21 cellular contexts compared by ENCODE assay signal in the genomic region with DNA sequence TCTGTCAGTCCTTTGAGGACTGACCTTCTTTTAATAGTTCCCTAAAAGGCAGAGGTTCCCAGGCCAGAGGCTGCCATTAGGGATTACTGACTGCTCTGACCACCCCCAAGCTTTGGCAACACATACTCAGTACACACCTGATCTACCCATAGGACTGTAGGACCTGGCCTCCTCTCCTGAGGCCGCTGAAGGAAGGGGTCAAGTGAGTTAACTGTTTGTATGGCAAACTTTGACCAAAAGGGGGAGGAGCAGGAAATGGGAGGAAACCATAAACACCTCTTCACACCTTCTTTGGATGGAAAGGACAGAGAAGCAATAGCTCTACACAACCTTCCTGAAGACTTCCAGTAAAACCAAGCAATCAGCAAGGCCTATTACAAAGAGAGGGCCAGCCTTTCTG.
DNase-seq lines count a peak whose midpoint lies in the region; ATAC-seq and TF ChIP-seq lines count a peak whose summit lies in the region.
"Had no signal": no experiment of that assay in that cellular context is flagged by ENCODE, and none has a peak within 500 bp of the region (broad histone marks: within the 10 kb centered on the region; RNA-seq: fewer than 3 reads in every experiment).

No MANE protein-coding gene starts in this region.

- H3K36me3 ChIP-seq in HEK293 (ENCODE audit: control insufficient read depth in 2 of 2, insufficient read depth in 1 of 2, low read length in 2 of 2) (0 out of 3 replicates have a peak, but pooled peaks cover 0 to 3% of the 10 kb centered on the region in 2 experiments), OCI-LY1 (ENCODE audit: insufficient read depth, low read length) (peaks cover 58% of the 10 kb centered on the region), trophoblast cell (ENCODE audit: control insufficient read depth in 1 of 2, insufficient read depth in 2 of 2, low read length in 2 of 2) (peaks cover 5% of the 10 kb centered on the region in 2 experiments)

- H3K4me3 ChIP-seq in HEK293 (ENCODE audit: low read depth, low read length) (no peak overlapping the region), OCI-LY1 (ENCODE audit: low read depth, low read length, poor library complexity, severe bottlenecking) (no peak overlapping the region), trophoblast cell (ENCODE audit: low read depth, low read length) (no peak overlapping the region)
- H3K4me3 ChIP-seq: SJSA1 had no signal

- POLR2A ChIA-PET in HEK293 (lab: Yijun Ruan, JAX): interaction anchor here (0.7 kb wide), 1 partner anchor 10 kb away, joined by 8 read pairs; no protein-coding TSS in a partner anchor

- H4K8ac ChIP-seq in trophoblast cell (ENCODE audit: low read depth, low read length): no peak overlapping the region

- H3K18ac ChIP-seq in trophoblast cell (ENCODE audit: low read length): no peak overlapping the region

- no peak overlapping the region for H4K12ac ChIP-seq in trophoblast cell (ENCODE audit: low read depth, low read length)

- no peaks in the 10 kb centered on the region for H3K79me1 ChIP-seq in trophoblast cell (ENCODE audit: low read length)

- no peaks in the 10 kb centered on the region for H3F3A ChIP-seq in OCI-LY1 (ENCODE audit: insufficient read depth, low read length)

- H3K4me2 ChIP-seq in OCI-LY1 (ENCODE audit: low read length) (no peak overlapping the region), trophoblast cell (ENCODE audit: low read length) (no peak overlapping the region)

- H3K27ac ChIP-seq in HEK293 (ENCODE audit: extremely low read depth, low read depth, low read length): no peak overlapping the region
- H3K27ac ChIP-seq in OCI-LY1 (ENCODE audit: low read depth, low read length, poor library complexity, severe bottlenecking): peak overlapping the region; percentile 42
- H3K27ac ChIP-seq in trophoblast cell (ENCODE audit: low read depth, low read length): no peak overlapping the region
- H3K27ac ChIP-seq: RWPE1, SJSA1 had no signal

- H3K79me2 ChIP-seq in OCI-LY1 (ENCODE audit: insufficient read depth, low read length): peaks cover 83% of the 10 kb centered on the region
- no peaks in the 10 kb centered on the region for H3K79me2 ChIP-seq in trophoblast cell (ENCODE audit: control insufficient read depth, insufficient read depth, low read length, poor library complexity)

- H3K4me1 ChIP-seq in HEK293 (ENCODE audit: control insufficient read depth, insufficient read depth, low read length) (no peaks in the 10 kb centered on the region), OCI-LY1 (ENCODE audit: insufficient read depth, low read length, severe bottlenecking) (peaks cover 35% of the 10 kb centered on the region), trophoblast cell (ENCODE audit: control insufficient read depth in 1 of 2, insufficient read depth in 2 of 2, low read length in 2 of 2) (no peaks in the 10 kb centered on the region)
- H3K4me1 ChIP-seq: SJSA1 had no signal

- no peak overlapping the region for H2BK5ac ChIP-seq in trophoblast cell (ENCODE audit: low read depth, low read length, poor library complexity)

- no peaks in the 10 kb centered on the region for H3K9me2 ChIP-seq in OCI-LY1 (ENCODE audit: low read depth, low read length)

- WGBS in trophoblast cell (ENCODE audit: extremely low coverage, insufficient coverage, insufficient read length): no CpG with 5 or more reads among the region's 1 CpG

- ATAC-seq in left colon: peak; percentile 94
- ATAC-seq: PC-3 had no signal

- no peaks in the 10 kb centered on the region for H3K9me3 ChIP-seq in HEK293 (ENCODE audit: control insufficient read depth, insufficient read depth, low read depth, low read length)
- no peaks in the 10 kb centered on the region for H3K9me3 ChIP-seq in OCI-LY1 (ENCODE audit: low read length)
- H3K9me3 ChIP-seq in trophoblast cell (ENCODE audit: insufficient read depth, low read depth, low read length): no peaks in the 10 kb centered on the region
- H3K9me3 ChIP-seq: BE2C, SJSA1 had no signal

- peak overlapping the region; percentile 3 for H3K23ac ChIP-seq in trophoblast cell (ENCODE audit: low read length)

- H3K27me3 ChIP-seq in OCI-LY1 (ENCODE audit: insufficient read depth, low read length) (no peaks in the 10 kb centered on the region), trophoblast cell (ENCODE audit: insufficient read depth, low read length) (no peaks in the 10 kb centered on the region)
- H3K27me3 ChIP-seq: BE2C, SJSA1 had no signal

- H2AK5ac ChIP-seq in trophoblast cell (ENCODE audit: low read length): no peak overlapping the region

- H2AFZ ChIP-seq in OCI-LY1 (ENCODE audit: low read length) (no peak overlapping the region), trophoblast cell (ENCODE audit: insufficient read depth, low read length, poor library complexity) (no peak overlapping the region)

- no peak for DNase-seq in left colon
- no peak for DNase-seq in trophoblast cell
- no peak for DNase-seq in T-helper 2 cell
- no peak for DNase-seq in NAMALWA (ENCODE audit: low spot score)
- no peak for DNase-seq in stimulated activated CD4-positive, alpha-beta T cell treated with anti-CD3 and anti-CD28 coated beads, Interleukin-2, amount 100 ng/mL, for 24 hours
- DNase-seq in AML-193 (lab: John Stamatoyannopoulos, UW): no peak
- DNase-seq: BE2C; CD4-positive, alpha-beta T cell; DMS79; KBM-7; NCI-H1048; NCI-H1436 treated with DMSO at 0.1 percent for 48 hours; NCI-H2029 treated with DMSO at 0.1 percent for 48 hours; NCI-H2171 treated with DMSO at 0.1 percent for 48 hours; NCI-H774; PC-3; SW 1271 had no signal

- H3K9ac ChIP-seq in OCI-LY1 (ENCODE audit: low read length) (no peak overlapping the region), trophoblast cell (ENCODE audit: low read length) (no peak overlapping the region)

- no peak overlapping the region for H2BK12ac ChIP-seq in trophoblast cell (ENCODE audit: low read length)

- no peak overlapping the region for H4K91ac ChIP-seq in trophoblast cell (ENCODE audit: low read depth, low read length)

- H3K14ac ChIP-seq in trophoblast cell (ENCODE audit: low read length): no peak overlapping the region

- intact Hi-C loops in left colon (cut with DNase I, micrococcal nuclease): no loop called here

- H4K20me1 ChIP-seq in OCI-LY1 (ENCODE audit: insufficient read depth, low read length): no peaks in the 10 kb centered on the region

- CTCF ChIA-PET in HEK293 (lab: Yijun Ruan, JAX): interaction anchor here (0.8 to 1.1 kb wide), 2 partner anchors 12 to 14 kb away, joined by 3 read pairs; no protein-coding TSS in a partner anchor

- H3K4ac ChIP-seq in trophoblast cell (ENCODE audit: low read depth, low read length): no peak overlapping the region

- no peak overlapping the region for H2BK120ac ChIP-seq in trophoblast cell (ENCODE audit: insufficient read depth, low read length, poor library complexity)

- TF ChIP-seq CTCF in HEK293 (tag by site-specific recombination; IDR thresholded peaks at IDR 0.05) (no peak), OCI-LY1 (IDR thresholded peaks at IDR 0.05; ENCODE audit: low read length) (no peak)

TF ChIP-seq in HEK293, 187 proteins besides CTCF, POLR2A, EP300 and RAD21 (continues in another document):
- no peak for TF ChIP-seq KLF10 (tag by site-specific recombination; IDR thresholded peaks at IDR 0.05)
- no peak for TF ChIP-seq ZFP69B (tag by site-specific recombination; IDR thresholded peaks at IDR 0.05)
- TF ChIP-seq ZNF132 (tag by site-specific recombination; IDR thresholded peaks at IDR 0.05; ENCODE audit: borderline replicate concordance): no peak
- no peak for TF ChIP-seq ZNF37A (tag by site-specific recombination; IDR thresholded peaks at IDR 0.05)
- no peak for TF ChIP-seq RBAK (tag by site-specific recombination; IDR thresholded peaks at IDR 0.05)
- no peak for TF ChIP-seq ZNF596 (tag by site-specific recombination; IDR thresholded peaks at IDR 0.05)
- TF ChIP-seq ZNF664 (tag by site-specific recombination; IDR thresholded peaks at IDR 0.05): no peak
- TF ChIP-seq ZNF416 (tag by site-specific recombination; IDR thresholded peaks at IDR 0.05): no peak
- TF ChIP-seq, protein P1, sequence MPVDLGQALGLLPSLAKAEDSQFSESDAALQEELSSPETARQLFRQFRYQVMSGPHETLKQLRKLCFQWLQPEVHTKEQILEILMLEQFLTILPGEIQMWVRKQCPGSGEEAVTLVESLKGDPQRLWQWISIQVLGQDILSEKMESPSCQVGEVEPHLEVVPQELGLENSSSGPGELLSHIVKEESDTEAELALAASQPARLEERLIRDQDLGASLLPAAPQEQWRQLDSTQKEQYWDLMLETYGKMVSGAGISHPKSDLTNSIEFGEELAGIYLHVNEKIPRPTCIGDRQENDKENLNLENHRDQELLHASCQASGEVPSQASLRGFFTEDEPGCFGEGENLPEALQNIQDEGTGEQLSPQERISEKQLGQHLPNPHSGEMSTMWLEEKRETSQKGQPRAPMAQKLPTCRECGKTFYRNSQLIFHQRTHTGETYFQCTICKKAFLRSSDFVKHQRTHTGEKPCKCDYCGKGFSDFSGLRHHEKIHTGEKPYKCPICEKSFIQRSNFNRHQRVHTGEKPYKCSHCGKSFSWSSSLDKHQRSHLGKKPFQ (tag by site-specific recombination; IDR thresholded peaks at IDR 0.05): 0 out of 2 replicates have a peak, but pooled peaks have one; percentile 27
- TF ChIP-seq, protein P2, sequence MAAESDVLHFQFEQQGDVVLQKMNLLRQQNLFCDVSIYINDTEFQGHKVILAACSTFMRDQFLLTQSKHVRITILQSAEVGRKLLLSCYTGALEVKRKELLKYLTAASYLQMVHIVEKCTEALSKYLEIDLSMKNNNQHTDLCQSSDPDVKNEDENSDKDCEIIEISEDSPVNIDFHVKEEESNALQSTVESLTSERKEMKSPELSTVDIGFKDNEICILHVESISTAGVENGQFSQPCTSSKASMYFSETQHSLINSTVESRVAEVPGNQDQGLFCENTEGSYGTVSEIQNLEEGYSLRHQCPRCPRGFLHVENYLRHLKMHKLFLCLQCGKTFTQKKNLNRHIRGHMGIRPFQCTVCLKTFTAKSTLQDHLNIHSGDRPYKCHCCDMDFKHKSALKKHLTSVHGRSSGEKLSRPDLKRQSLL (tag by site-specific recombination; IDR thresholded peaks at IDR 0.05): no peak
- no peak for TF ChIP-seq ZNF585B (tag by site-specific recombination; IDR thresholded peaks at IDR 0.05)
- TF ChIP-seq SP7 (tag by site-specific recombination; IDR thresholded peaks at IDR 0.05): no peak
- TF ChIP-seq MYNN (tag by site-specific recombination; IDR thresholded peaks at IDR 0.05; ENCODE audit: borderline replicate concordance): no peak
- no peak for TF ChIP-seq ZNF404 (tag by site-specific recombination; IDR thresholded peaks at IDR 0.05)
- no peak for TF ChIP-seq ZNF530 (tag by site-specific recombination; IDR thresholded peaks at IDR 0.05; ENCODE audit: low read depth)
- no peak for TF ChIP-seq ZNF23 (tag by site-specific recombination; IDR thresholded peaks at IDR 0.05; ENCODE audit: borderline replicate concordance)
- no peak for TF ChIP-seq ZNF140 (tag by site-specific recombination; IDR thresholded peaks at IDR 0.05)
- TF ChIP-seq ZNF292 (tag by site-specific recombination; IDR thresholded peaks at IDR 0.05; ENCODE audit: borderline replicate concordance, low read depth): no peak
- TF ChIP-seq ZNF324 (tag by site-specific recombination; IDR thresholded peaks at IDR 0.05): no peak
- TF ChIP-seq EGR2 (tag by site-specific recombination; IDR thresholded peaks at IDR 0.05; ENCODE audit: low read depth): no peak
